8 cellular contexts compared by ENCODE assay signal in the genomic region with DNA sequence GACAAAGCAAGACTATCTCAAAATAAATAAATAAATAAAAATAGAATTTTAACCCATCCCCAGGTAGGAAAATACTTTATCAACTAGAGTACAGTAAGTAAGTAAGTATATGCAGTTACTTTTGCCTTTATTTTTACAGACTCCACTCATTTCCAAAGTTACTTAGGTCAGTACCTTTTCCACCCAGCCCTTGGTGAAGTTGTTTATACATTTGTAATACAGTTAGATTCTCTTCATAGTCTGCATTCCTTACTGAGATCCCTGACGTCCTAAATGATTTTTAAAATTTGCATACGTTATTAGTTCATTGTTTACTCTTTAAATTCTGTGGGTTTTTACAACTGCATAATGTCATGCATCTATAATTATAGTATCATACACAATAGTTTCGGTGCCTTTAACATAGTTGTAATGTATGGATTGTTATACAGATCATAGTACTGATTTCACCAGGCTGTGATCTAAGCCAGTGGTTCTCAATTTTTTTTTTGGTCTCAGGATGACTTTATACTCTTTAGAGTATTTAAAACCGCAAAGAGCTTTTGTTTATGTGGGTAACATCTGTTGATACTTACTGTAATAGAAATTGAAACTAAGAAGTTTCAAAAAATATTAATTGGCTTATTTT. TPM values are rescaled to one million over a fixed set of nuclear protein-coding genes. Genes with fewer than 3 reads are reported as not detected.
DNase-seq lines count a peak whose midpoint lies in the region; ATAC-seq and TF ChIP-seq lines count a peak whose summit lies in the region.

No MANE protein-coding gene starts in this region.

- peaks cover 29% of the 10 kb centered on the region for H3K36me3 Mint-ChIP-seq in activated naive CD8-positive, alpha-beta T cell treated with anti-CD3 and anti-CD28 coated beads, Interleukin-2, amount 10 ng/mL, durations not matched to agents 7 days and 5 days
- peaks cover 16% of the 10 kb centered on the region for H3K36me3 Mint-ChIP-seq in activated naive CD8-positive, alpha-beta T cell treated with anti-CD3 and anti-CD28 coated beads for 36 hours
- peaks cover 17% of the 10 kb centered on the region for H3K36me3 Mint-ChIP-seq in activated CD8-positive, alpha-beta T cell treated with anti-CD3 and anti-CD28 coated beads for 36 hours (ENCODE audit: low read depth)

- intact Hi-C loops in activated CD8-positive, alpha-beta T cell treated with anti-CD3 and anti-CD28 coated beads for 36 hours (cut with micrococcal nuclease) = no loop called here

- POLR2A ChIA-PET in activated naive CD8-positive, alpha-beta T cell treated with anti-CD3 and anti-CD28 coated beads, Interleukin-2, amount 10 ng/mL, durations not matched to agents 7 days and 5 days (lab: Charles Lee) = interaction anchor here (2.7 kb wide), 1 partner anchor 10 kb away, joined by 16 read pairs; a partner anchor contains a TSS
- POLR2A ChIA-PET in activated CD8-positive, alpha-beta T cell treated with anti-CD3 and anti-CD28 coated beads for 36 hours (lab: Charles Lee) = interaction anchor here (0.9 to 4.0 kb wide), 2 partner anchors 11 to 41 kb away, joined by 3 to 21 read pairs; a partner anchor contains a TSS

- H3K4me1 Mint-ChIP-seq in activated naive CD8-positive, alpha-beta T cell treated with anti-CD3 and anti-CD28 coated beads, Interleukin-2, amount 10 ng/mL, durations not matched to agents 7 days and 5 days = peaks cover 19% of the 10 kb centered on the region
- peaks cover 31% of the 10 kb centered on the region for H3K4me1 Mint-ChIP-seq in activated naive CD8-positive, alpha-beta T cell treated with anti-CD3 and anti-CD28 coated beads for 36 hours
- H3K4me1 Mint-ChIP-seq in activated CD8-positive, alpha-beta T cell treated with anti-CD3 and anti-CD28 coated beads for 36 hours (ENCODE audit: low read depth) = peaks cover 35% of the 10 kb centered on the region

- ATAC-seq in activated naive CD8-positive, alpha-beta T cell treated with anti-CD3 and anti-CD28 coated beads, Interleukin-2, amount 10 ng/mL, durations not matched to agents 7 days and 5 days (ENCODE audit: low read depth) = peak; percentile 50
- ATAC-seq in HG02981 (IDR thresholded peaks at IDR 0.05; ENCODE audit: unreplicated experiment) = peak; percentile 89
- ATAC-seq in activated CD8-positive, alpha-beta T cell treated with anti-CD3 and anti-CD28 coated beads for 36 hours = peak; percentile 87

- H3K27me3 Mint-ChIP-seq in activated naive CD8-positive, alpha-beta T cell treated with anti-CD3 and anti-CD28 coated beads, Interleukin-2, amount 10 ng/mL, durations not matched to agents 7 days and 5 days = no peaks in the 10 kb centered on the region
- H3K27me3 Mint-ChIP-seq in activated naive CD8-positive, alpha-beta T cell treated with anti-CD3 and anti-CD28 coated beads for 36 hours = no peaks in the 10 kb centered on the region
- no peaks in the 10 kb centered on the region for H3K27me3 Mint-ChIP-seq in activated CD8-positive, alpha-beta T cell treated with anti-CD3 and anti-CD28 coated beads for 36 hours

- CTCF ChIA-PET in activated CD8-positive, alpha-beta T cell treated with anti-CD3 and anti-CD28 coated beads for 36 hours (lab: Charles Lee) = no interaction called here

- peak overlapping the region; percentile 38 for H3K4me3 Mint-ChIP-seq in activated naive CD8-positive, alpha-beta T cell treated with anti-CD3 and anti-CD28 coated beads, Interleukin-2, amount 10 ng/mL, durations not matched to agents 7 days and 5 days
- H3K4me3 Mint-ChIP-seq in activated naive CD8-positive, alpha-beta T cell treated with anti-CD3 and anti-CD28 coated beads for 36 hours = no peak overlapping the region
- H3K4me3 Mint-ChIP-seq in activated CD8-positive, alpha-beta T cell treated with anti-CD3 and anti-CD28 coated beads for 36 hours = no peak overlapping the region

- H3K9me3 Mint-ChIP-seq in activated naive CD8-positive, alpha-beta T cell treated with anti-CD3 and anti-CD28 coated beads, Interleukin-2, amount 10 ng/mL, durations not matched to agents 7 days and 5 days = no peaks in the 10 kb centered on the region
- H3K9me3 Mint-ChIP-seq in activated naive CD8-positive, alpha-beta T cell treated with anti-CD3 and anti-CD28 coated beads for 36 hours = no peaks in the 10 kb centered on the region
- no peaks in the 10 kb centered on the region for H3K9me3 Mint-ChIP-seq in activated CD8-positive, alpha-beta T cell treated with anti-CD3 and anti-CD28 coated beads for 36 hours

- TF ChIP-seq CTCF in activated CD8-positive, alpha-beta T cell treated with anti-CD3 and anti-CD28 coated beads for 36 hours (IDR thresholded peaks at IDR 0.05) = no peak

- no peak for DNase-seq in activated naive CD8-positive, alpha-beta T cell treated with anti-CD3 and anti-CD28 coated beads, Interleukin-2, amount 10 ng/mL, durations not matched to agents 7 days and 5 days
- DNase-seq in activated naive CD8-positive, alpha-beta T cell treated with anti-CD3 and anti-CD28 coated beads for 36 hours = no peak
- DNase-seq in activated CD8-positive, alpha-beta T cell treated with anti-CD3 and anti-CD28 coated beads for 36 hours = no peak
- DNase-seq in COLO668 (lab: John Stamatoyannopoulos, UW; ENCODE audit: unreplicated experiment) = no peak
- DNase-seq in retina = no peak
- DNase-seq in DMS153 treated with DMSO at 0.1 percent for 48 hours (lab: John Stamatoyannopoulos, UW; ENCODE audit: unreplicated experiment) = no peak
- DNase-seq in NCI-H2107 (lab: John Stamatoyannopoulos, UW) = no peak

- H3K27ac Mint-ChIP-seq in activated naive CD8-positive, alpha-beta T cell treated with anti-CD3 and anti-CD28 coated beads, Interleukin-2, amount 10 ng/mL, durations not matched to agents 7 days and 5 days = no peak overlapping the region
- H3K27ac Mint-ChIP-seq in activated naive CD8-positive, alpha-beta T cell treated with anti-CD3 and anti-CD28 coated beads for 36 hours = no peak overlapping the region
- H3K27ac Mint-ChIP-seq in activated CD8-positive, alpha-beta T cell treated with anti-CD3 and anti-CD28 coated beads for 36 hours = peak overlapping the region; percentile 22

RNA-seq across cellular contexts. Expression of a gene that starts 10.4 kb away (rescaled TPM):
- total RNA-seq in activated naive CD8-positive, alpha-beta T cell treated with anti-CD3 and anti-CD28 coated beads, Interleukin-2, amount 10 ng/mL, durations not matched to agents 7 days and 5 days = 10 to 100 TPM; 21.1 to 21.6 TPM
- 10 to 100 TPM; 11.1 to 11.3 TPM for total RNA-seq in activated naive CD8-positive, alpha-beta T cell treated with anti-CD3 and anti-CD28 coated beads for 36 hours
- total RNA-seq in activated CD8-positive, alpha-beta T cell treated with anti-CD3 and anti-CD28 coated beads for 36 hours = 10 to 100 TPM; 11.3 to 11.5 TPM

RNA-seq across cellular contexts. Expression of a gene that starts 10.6 kb away (rescaled TPM):
- 1 to 10 TPM; 3.8 to 4.8 TPM for total RNA-seq in activated naive CD8-positive, alpha-beta T cell treated with anti-CD3 and anti-CD28 coated beads, Interleukin-2, amount 10 ng/mL, durations not matched to agents 7 days and 5 days
- 1 to 10 TPM; 3.1 to 3.2 TPM for total RNA-seq in activated naive CD8-positive, alpha-beta T cell treated with anti-CD3 and anti-CD28 coated beads for 36 hours
- total RNA-seq in activated CD8-positive, alpha-beta T cell treated with anti-CD3 and anti-CD28 coated beads for 36 hours = 1 to 10 TPM; 2.6 to 3.1 TPM

RNA-seq across cellular contexts. Expression of a gene that starts 41.3 kb away (rescaled TPM):
- 100 to 1,000 TPM; 121 to 123 TPM for total RNA-seq in activated naive CD8-positive, alpha-beta T cell treated with anti-CD3 and anti-CD28 coated beads, Interleukin-2, amount 10 ng/mL, durations not matched to agents 7 days and 5 days
- total RNA-seq in activated naive CD8-positive, alpha-beta T cell treated with anti-CD3 and anti-CD28 coated beads for 36 hours = 10 to 100 TPM; 53.6 to 61.5 TPM
- total RNA-seq in activated CD8-positive, alpha-beta T cell treated with anti-CD3 and anti-CD28 coated beads for 36 hours = 10 to 100 TPM; 59.3 to 62.6 TPM
